1 cellular context compared by ENCODE assay signal in genomic region chr6:30124391-30124790, GRCh38.
TF ChIP-seq lines count a peak whose summit lies in the region.

No MANE protein-coding gene starts in this region.

TF ChIP-seq in GM12878, 131 proteins besides CTCF, POLR2A, EP300 and RAD21:
- TF ChIP-seq RAD51 (IDR thresholded peaks at IDR 0.05) (no peak), TARDBP (IDR thresholded peaks at IDR 0.05; ENCODE audit: borderline replicate concordance) (no peak), MYB (IDR thresholded peaks at IDR 0.05; ENCODE audit: borderline replicate concordance, low read depth, low read length) (no peak), DPF2 (IDR thresholded peaks at IDR 0.05) (no peak), ZBTB4 (CRISPR knock-in tag; IDR thresholded peaks at IDR 0.05) (no peak), SMAD5 (IDR thresholded peaks at IDR 0.05; ENCODE audit: low read depth) (no peak), E2F4 (IDR thresholded peaks at IDR 0.05; ENCODE audit: low read depth, low read length) (no peak), NR2C2 (IDR thresholded peaks at IDR 0.05; ENCODE audit: borderline replicate concordance, control insufficient read depth, insufficient read length, low read depth) (no peak), MYC (IDR thresholded peaks at IDR 0.05; ENCODE audit: insufficient read depth, insufficient read length, insufficient replicate concordance, low read length, severe bottlenecking) (no peak), CEBPB (IDR thresholded peaks at IDR 0.05; ENCODE audit: borderline replicate concordance in 1 of 2, low read depth in 2 of 2, low read length in 2 of 2) (no peak), CREM (IDR thresholded peaks at IDR 0.05; ENCODE audit: low read depth) (no peak), PBX3 (IDR thresholded peaks at IDR 0.05; ENCODE audit: insufficient replicate concordance, low read depth, low read length) (no peak), ZSCAN29 (IDR thresholded peaks at IDR 0.05) (no peak), SUPT20H (IDR thresholded peaks at IDR 0.05; ENCODE audit: borderline replicate concordance, control insufficient read depth, low read depth, low read length) (no peak), MLLT1 (IDR thresholded peaks at IDR 0.05) (no peak), CUX1 (IDR thresholded peaks at IDR 0.05; ENCODE audit: insufficient replicate concordance, low read depth, low read length) (no peak), IRF3 (IDR thresholded peaks at IDR 0.05) (no peak), HSF1 (IDR thresholded peaks at IDR 0.05; ENCODE audit: low read depth, low read length) (no peak), BCL11A (IDR thresholded peaks at IDR 0.05; ENCODE audit: low read depth, low read length) (no peak)
